In genomic region chr6:149154137-149154900, GRCh38 we compare ENCODE assay signal across 19 cellular contexts.
DNase-seq lines count a peak whose midpoint lies in the region; ATAC-seq, FAIRE-seq and TF ChIP-seq lines count a peak whose summit lies in the region.
"Had no signal": no experiment of that assay in that cellular context is flagged by ENCODE, and none has a peak within 500 bp of the region (broad histone marks: within the 10 kb centered on the region; RNA-seq: fewer than 3 reads in every experiment).

No MANE protein-coding gene starts in this region.

- H3K27ac ChIP-seq in ACC112 (ENCODE audit: low read depth, low read length) (no peak overlapping the region), body of pancreas (no peak overlapping the region)
- no peak overlapping the region for H3K27ac ChIP-seq in CD8-positive, alpha-beta memory T cell (ENCODE audit: low read depth, low read length)
- H3K27ac ChIP-seq: neural progenitor cell, suprapubic skin had no signal

- no peaks in the 10 kb centered on the region for H3K9me3 ChIP-seq in CD8-positive, alpha-beta memory T cell (ENCODE audit: low read length)
- no peaks in the 10 kb centered on the region for H3K9me3 ChIP-seq in body of pancreas
- H3K9me3 ChIP-seq: suprapubic skin had no signal

- no peaks in the 10 kb centered on the region for H3K27me3 Mint-ChIP-seq in CD8-positive, alpha-beta memory T cell
- H3K27me3 Mint-ChIP-seq in activated T-helper 1 cell treated with anti-CD3 and anti-CD28 coated beads, Interleukin-12 subunit alpha, Interleukin-12 subunit beta, Interleukin-2, Interleukin-4 antibody, amounts not matched to agents 30 ng/mL and 10 ng/mL and 1 ng/mL, durations not matched to agents 14 hours and 24 hours and 36 hours (ENCODE audit: insufficient read depth) = no peaks in the 10 kb centered on the region

- H3K36me3 ChIP-seq in ACC112 (ENCODE audit: insufficient read depth, low read length) (no peaks in the 10 kb centered on the region), body of pancreas (replicated peaks in 1 of 2; ENCODE audit: insufficient read depth in 1 of 2, low read depth in 2 of 2) (no peaks in the 10 kb centered on the region)
- H3K36me3 ChIP-seq in CD8-positive, alpha-beta memory T cell (ENCODE audit: insufficient read depth, low read length) = no peaks in the 10 kb centered on the region
- H3K36me3 ChIP-seq: neural progenitor cell, suprapubic skin had no signal

- CTCF ChIA-PET in CD8-positive, alpha-beta memory T cell (lab: Charles Lee) = interaction anchor here (0.8 to 1.6 kb wide), 4 partner anchors 16 to 89 kb away, joined by 3 read pairs; no protein-coding TSS in a partner anchor

- H3K4me3 Mint-ChIP-seq in CD8-positive, alpha-beta memory T cell = peak overlapping the region in 5 of 7 donors; percentile 24 to 90 (median 62)
- H3K4me3 Mint-ChIP-seq in activated T-helper 1 cell treated with anti-CD3 and anti-CD28 coated beads, Interleukin-12 subunit alpha, Interleukin-12 subunit beta, Interleukin-2, Interleukin-4 antibody, amounts not matched to agents 30 ng/mL and 10 ng/mL and 1 ng/mL, durations not matched to agents 14 hours and 24 hours and 36 hours = peak overlapping the region; percentile 21
- H3K4me3 Mint-ChIP-seq: neural progenitor cell had no signal

- no peak for TF ChIP-seq POLR2A in body of pancreas (IDR thresholded peaks at IDR 0.05)

- intact Hi-C loops in activated T-helper 1 cell treated with anti-CD3 and anti-CD28 coated beads, Interleukin-12 subunit alpha, Interleukin-12 subunit beta, Interleukin-2, Interleukin-4 antibody, amounts not matched to agents 30 ng/mL and 10 ng/mL and 1 ng/mL, durations not matched to agents 14 hours and 24 hours and 36 hours (cut with micrococcal nuclease) = loop anchor here (1.0 to 2.0 kb wide), 5 partner anchors 14 to 118 kb away; no protein-coding TSS in a partner anchor
- intact Hi-C loops in body of pancreas (cut with DNase I) = no loop called here

- no peak for DNase-seq in CD8-positive, alpha-beta memory T cell
- DNase-seq in activated T-helper 1 cell treated with anti-CD3 and anti-CD28 coated beads, Interleukin-12 subunit alpha, Interleukin-12 subunit beta, Interleukin-2, Interleukin-4 antibody, amounts not matched to agents 30 ng/mL and 10 ng/mL and 1 ng/mL, durations not matched to agents 14 hours and 24 hours and 36 hours (ENCODE audit: low spot score) = no peak
- peak; percentile 21 for DNase-seq in fibroblast of gingiva (ENCODE audit: low read depth)
- no peak for DNase-seq in frontal cortex (ENCODE audit: low spot score in 2 of 2)
- no peak for DNase-seq in body of pancreas
- DNase-seq: dermis blood vessel endothelial cell; HCEC 1CT; kidney; mesendoderm; NCI-H187 treated with DMSO at 0.1 percent for 48 hours; NCI-H446 treated with DMSO at 0.1 percent for 48 hours; stimulated activated CD4-positive, alpha-beta T cell treated with anti-CD3 and anti-CD28 coated beads, Interleukin-1b, Interleukin-23, amount 100 ng/mL, for 48 hours had no signal

- WGBS in body of pancreas, 2 donors = 87 to 95% methylated on average over 2 of the region's 2 CpGs

- peak overlapping the region; percentile 8 for H2AFZ ChIP-seq in ACC112 (ENCODE audit: low read length, unreplicated experiment)
- H2AFZ ChIP-seq: neural progenitor cell had no signal

- no peaks in the 10 kb centered on the region for H3K4me1 ChIP-seq in ACC112 (ENCODE audit: control insufficient read depth, insufficient read depth, low read length, unreplicated experiment)
- H3K4me1 ChIP-seq in CD8-positive, alpha-beta memory T cell (ENCODE audit: insufficient read depth, low read length) = peaks cover 24% of the 10 kb centered on the region
- H3K4me1 ChIP-seq in body of pancreas = no peaks in the 10 kb centered on the region
- H3K4me1 ChIP-seq: suprapubic skin had no signal

- H3K36me3 Mint-ChIP-seq in CD8-positive, alpha-beta memory T cell = peaks cover 9 to 32% (median 19%) of the 10 kb centered on the region in 3 donors
- H3K36me3 Mint-ChIP-seq in activated T-helper 1 cell treated with anti-CD3 and anti-CD28 coated beads, Interleukin-12 subunit alpha, Interleukin-12 subunit beta, Interleukin-2, Interleukin-4 antibody, amounts not matched to agents 30 ng/mL and 10 ng/mL and 1 ng/mL, durations not matched to agents 14 hours and 24 hours and 36 hours (ENCODE audit: low read depth) = peaks cover 48% of the 10 kb centered on the region
- H3K36me3 Mint-ChIP-seq: neural progenitor cell had no signal

- peaks cover 0 to 4% (median 0%) of the 10 kb centered on the region in 5 donors for H3K9me3 Mint-ChIP-seq in CD8-positive, alpha-beta memory T cell
- H3K9me3 Mint-ChIP-seq in activated T-helper 1 cell treated with anti-CD3 and anti-CD28 coated beads, Interleukin-12 subunit alpha, Interleukin-12 subunit beta, Interleukin-2, Interleukin-4 antibody, amounts not matched to agents 30 ng/mL and 10 ng/mL and 1 ng/mL, durations not matched to agents 14 hours and 24 hours and 36 hours = peaks cover 32% of the 10 kb centered on the region

- peak overlapping the region; percentile 25 to 98 (median 92) for H3K27ac Mint-ChIP-seq in CD8-positive, alpha-beta memory T cell
- peak overlapping the region; percentile 99 for H3K27ac Mint-ChIP-seq in activated T-helper 1 cell treated with anti-CD3 and anti-CD28 coated beads, Interleukin-12 subunit alpha, Interleukin-12 subunit beta, Interleukin-2, Interleukin-4 antibody, amounts not matched to agents 30 ng/mL and 10 ng/mL and 1 ng/mL, durations not matched to agents 14 hours and 24 hours and 36 hours
- H3K27ac Mint-ChIP-seq: neural progenitor cell had no signal

- peaks cover 42 to 70% (median 57%) of the 10 kb centered on the region in 3 donors for H3K4me1 Mint-ChIP-seq in CD8-positive, alpha-beta memory T cell
- peaks cover 84% of the 10 kb centered on the region for H3K4me1 Mint-ChIP-seq in activated T-helper 1 cell treated with anti-CD3 and anti-CD28 coated beads, Interleukin-12 subunit alpha, Interleukin-12 subunit beta, Interleukin-2, Interleukin-4 antibody, amounts not matched to agents 30 ng/mL and 10 ng/mL and 1 ng/mL, durations not matched to agents 14 hours and 24 hours and 36 hours (ENCODE audit: low read depth)

- H3K4me3 ChIP-seq in ACC112 (ENCODE audit: low read depth, low read length) (no peak overlapping the region), body of pancreas (no peak overlapping the region)
- H3K4me3 ChIP-seq in CD8-positive, alpha-beta memory T cell (ENCODE audit: low read length) = no peak overlapping the region
- H3K4me3 ChIP-seq: neural progenitor cell, suprapubic skin had no signal

- no peak for ATAC-seq in body of pancreas
- ATAC-seq in HG02678 (IDR thresholded peaks at IDR 0.05; ENCODE audit: unreplicated experiment) = no peak
- ATAC-seq: activated CD4-positive, CD25-positive, alpha-beta regulatory T cell treated with anti-CD3 and anti-CD28 coated beads, Interleukin-2, amount 50 U/mL, for 24 hours; esophagus mucosa; Right ventricle myocardium inferior had no signal

- H3K79me2 ChIP-seq in ACC112 (ENCODE audit: control insufficient read depth, insufficient read depth, low read length, unreplicated experiment) = no peaks in the 10 kb centered on the region

- H3K27me3 ChIP-seq in ACC112 (ENCODE audit: insufficient read depth, low read length) = no peaks in the 10 kb centered on the region
- H3K27me3 ChIP-seq in CD8-positive, alpha-beta memory T cell (ENCODE audit: insufficient read depth, low read length, poor library complexity, severe bottlenecking) = no peaks in the 10 kb centered on the region
- no peaks in the 10 kb centered on the region for H3K27me3 ChIP-seq in body of pancreas
- H3K27me3 ChIP-seq: neural progenitor cell, suprapubic skin had no signal

- no peak for FAIRE-seq in frontal cortex (lab: Jason Lieb, UNC)
- FAIRE-seq: kidney had no signal

- TF ChIP-seq CTCF in body of pancreas (IDR thresholded peaks at IDR 0.05) = no peak

- POLR2A ChIA-PET in CD8-positive, alpha-beta memory T cell (lab: Charles Lee) = interaction anchor here (1.3 kb wide), 1 partner anchor 162 kb away, joined by 3 read pairs; no protein-coding TSS in a partner anchor
